Comparison of ENCODE assay signal across 24 cellular contexts in the genomic region with DNA sequence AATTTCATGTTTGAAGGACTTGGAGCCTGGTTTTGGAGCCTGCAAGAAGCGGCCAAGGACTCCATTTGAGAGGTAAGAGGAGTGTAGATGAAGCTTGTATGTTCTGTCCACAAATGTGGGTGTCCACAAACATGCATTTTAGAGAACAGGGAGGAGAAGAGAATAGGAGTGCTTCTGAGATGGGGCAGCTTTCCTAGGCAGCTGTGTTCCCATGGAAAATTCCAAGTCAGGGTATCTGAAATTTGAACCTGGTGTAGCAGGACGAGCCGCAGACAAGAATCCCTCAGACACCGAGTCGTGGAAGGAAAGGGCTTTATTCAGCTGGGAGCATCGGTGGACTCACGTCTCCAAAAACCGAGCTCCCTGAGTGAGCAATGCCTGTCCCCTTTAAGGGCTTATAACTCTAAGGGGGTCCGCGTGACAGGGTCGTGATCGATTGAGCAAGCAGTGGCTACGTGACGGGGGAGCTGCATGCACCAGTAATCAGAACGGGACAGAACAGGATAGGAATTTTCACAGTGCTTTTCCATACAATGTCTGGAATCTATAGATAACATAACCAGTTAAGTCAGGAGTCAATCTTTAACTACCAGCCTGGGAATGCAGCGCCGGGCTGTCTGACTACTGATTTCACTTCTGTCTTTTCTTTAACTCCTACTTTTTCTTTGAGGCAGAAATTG.
DNase-seq lines count a peak whose midpoint lies in the region; ATAC-seq and TF ChIP-seq lines count a peak whose summit lies in the region.
"Had no signal": no experiment of that assay in that cellular context is flagged by ENCODE, and none has a peak within 500 bp of the region (broad histone marks: within the 10 kb centered on the region; RNA-seq: fewer than 3 reads in every experiment).

No MANE protein-coding gene starts in this region.

- H2AFZ ChIP-seq in SK-N-SH (ENCODE audit: low read depth): no peak overlapping the region

- peaks cover 3% of the 10 kb centered on the region for H3K36me3 Mint-ChIP-seq in nephron (ENCODE audit: low read depth)
- H3K36me3 Mint-ChIP-seq: activated CD4-positive, alpha-beta memory T cell treated with anti-CD3 and anti-CD28 coated beads for 36 hours; activated naive CD4-positive, alpha-beta T cell treated with anti-CD3 and anti-CD28 coated beads, Interleukin-2, amount 50 U/mL, for 24 hours; natural killer cell had no signal

- H3K79me2 ChIP-seq in SK-N-SH (ENCODE audit: insufficient read depth): no peaks in the 10 kb centered on the region

- peak overlapping the region; percentile 86 to 97 (median 89) for H3K27ac Mint-ChIP-seq in nephron
- H3K27ac Mint-ChIP-seq: activated CD4-positive, alpha-beta memory T cell treated with anti-CD3 and anti-CD28 coated beads for 36 hours; activated naive CD4-positive, alpha-beta T cell treated with anti-CD3 and anti-CD28 coated beads, Interleukin-2, amount 50 U/mL, for 24 hours; activated T-helper 17 cell treated with anti-CD3 and anti-CD28 coated beads, Interleukin-2, amount 50 U/mL, for 72 hours; natural killer cell had no signal

- no peaks in the 10 kb centered on the region for H3K36me3 ChIP-seq in BE2C
- no peaks in the 10 kb centered on the region for H3K36me3 ChIP-seq in HUES48 (ENCODE audit: control insufficient read depth, insufficient read depth, low read length)
- no peaks in the 10 kb centered on the region for H3K36me3 ChIP-seq in SK-N-SH (replicated peaks in 1 of 2; ENCODE audit: control insufficient read depth in 1 of 2, insufficient read depth in 2 of 2, low read length in 1 of 2)
- H3K36me3 ChIP-seq: left ventricle myocardium inferior, tibial nerve had no signal

- H3K9me3 ChIP-seq in BE2C (no peaks in the 10 kb centered on the region), HUES48 (ENCODE audit: control insufficient read depth, insufficient read depth, low read length) (0 out of 2 replicates have a peak, but pooled peaks cover 5% of the 10 kb centered on the region), SK-N-SH (no peaks in the 10 kb centered on the region)
- H3K9me3 ChIP-seq: left ventricle myocardium inferior, tibial nerve had no signal

- TF ChIP-seq CTCF in BE2C (IDR thresholded peaks at IDR 0.05; ENCODE audit: low read depth, low read length): no peak
- TF ChIP-seq CTCF in nephron (IDR thresholded peaks at IDR 0.05; ENCODE audit: unreplicated experiment in 3 of 3): no peak
- TF ChIP-seq CTCF in SK-N-SH (IDR thresholded peaks at IDR 0.05): no peak
- TF ChIP-seq CTCF in foreskin keratinocyte (conservative IDR thresholded peaks at IDR 0.05): no peak

- no peak for TF ChIP-seq RAD21 in SK-N-SH (IDR thresholded peaks at IDR 0.05; ENCODE audit: low read length)

- H3K27me3 Mint-ChIP-seq in nephron (ENCODE audit: low read depth): peaks cover 4% of the 10 kb centered on the region

- no peaks in the 10 kb centered on the region for H3F3A ChIP-seq in SK-N-SH (replicated peaks; ENCODE audit: insufficient read depth)

- H3K4me2 ChIP-seq in SK-N-SH: no peak overlapping the region

- H3K9me3 Mint-ChIP-seq in nephron: no peaks in the 10 kb centered on the region
- H3K9me3 Mint-ChIP-seq: activated CD4-positive, alpha-beta memory T cell treated with anti-CD3 and anti-CD28 coated beads for 36 hours; activated naive CD4-positive, alpha-beta T cell treated with anti-CD3 and anti-CD28 coated beads, Interleukin-2, amount 50 U/mL, for 24 hours; activated T-helper 17 cell treated with anti-CD3 and anti-CD28 coated beads, Interleukin-2, amount 50 U/mL, for 72 hours had no signal

- 41% methylated on average over 16 of the region's 17 CpGs for WGBS in SK-N-SH (ENCODE audit: low lambda C conversion rate)

- H3K27me3 ChIP-seq in BE2C: no peaks in the 10 kb centered on the region
- H3K27me3 ChIP-seq in HUES48 (ENCODE audit: control insufficient read depth, insufficient read depth, low read length): no peaks in the 10 kb centered on the region
- no peaks in the 10 kb centered on the region for H3K27me3 ChIP-seq in SK-N-SH (ENCODE audit: insufficient read depth)
- H3K27me3 ChIP-seq in foreskin keratinocyte: no peaks in the 10 kb centered on the region
- H3K27me3 ChIP-seq: tibial nerve had no signal

- ATAC-seq in HG02885 (IDR thresholded peaks at IDR 0.05; ENCODE audit: poor library complexity, unreplicated experiment): no peak
- no peak for ATAC-seq in foreskin keratinocyte
- ATAC-seq: activated T-helper 17 cell treated with anti-CD3 and anti-CD28 coated beads, Interleukin-2, amount 50 U/mL, for 72 hours; K562; natural killer cell had no signal

- H3K4me3 ChIP-seq in BE2C (ENCODE audit: low read depth, low read length) (no peak overlapping the region), HUES48 (ENCODE audit: low read depth, low read length) (no peak overlapping the region), SK-N-SH (ENCODE audit: low read depth in 2 of 2, low read length in 1 of 2) (no peak overlapping the region)
- H3K4me3 ChIP-seq: K562, left ventricle myocardium inferior, tibial nerve had no signal

- no peaks in the 10 kb centered on the region for H4K20me1 ChIP-seq in SK-N-SH (ENCODE audit: insufficient read depth)

- peaks cover 50% of the 10 kb centered on the region for H3K4me1 Mint-ChIP-seq in nephron
- H3K4me1 Mint-ChIP-seq: activated naive CD4-positive, alpha-beta T cell treated with anti-CD3 and anti-CD28 coated beads, Interleukin-2, amount 50 U/mL, for 24 hours; activated T-helper 17 cell treated with anti-CD3 and anti-CD28 coated beads, Interleukin-2, amount 50 U/mL, for 72 hours; natural killer cell had no signal

- H3K27ac ChIP-seq in HUES48 (ENCODE audit: low read depth, low read length) (peak overlapping the region; percentile 56), SK-N-SH (ENCODE audit: low read depth in 2 of 2, low read length in 1 of 2) (no peak overlapping the region; a peak in 1 of 4 replicates), foreskin keratinocyte (no peak overlapping the region)
- H3K27ac ChIP-seq: left ventricle myocardium inferior, tibial nerve had no signal

- POLR2A ChIA-PET in SK-N-SH (lab: Yijun Ruan, JAX): no interaction called here

- CTCF ChIA-PET in SK-N-SH (lab: Yijun Ruan, JAX): interaction anchor here (0.7 to 2.5 kb wide), 2 partner anchors 19 to 23 kb away, joined by 3 to 11 read pairs; no protein-coding TSS in a partner anchor

- DNase-seq in BE2C (peak; percentile 22), islet precursor cell (peak; percentile 72), SK-N-SH (no peak), RKO (ENCODE audit: low spot score) (no peak), foreskin keratinocyte (no peak)
- DNase-seq: activated CD4-positive, alpha-beta memory T cell treated with anti-CD3 and anti-CD28 coated beads for 36 hours; activated CD4-positive, CD25-positive, alpha-beta regulatory T cell; activated CD8-positive, alpha-beta memory T cell treated with anti-CD3 and anti-CD28 coated beads, Interleukin-2, amount 50 U/mL, for 48 hours; amygdala; effector CD8-positive, alpha-beta T cell; left ventricle myocardium inferior; midbrain; natural killer cell; NCI-H1105; NCI-H1930; NCI-H526 treated with DMSO at 0.1 percent for 48 hours; stimulated activated CD4-positive, alpha-beta T cell treated with anti-CD3 and anti-CD28 coated beads, Interleukin-2, amount 100 ng/mL, for 24 hours had no signal

- H3K9ac ChIP-seq in HUES48 (ENCODE audit: low read depth, low read length): no peak overlapping the region
- no peak overlapping the region for H3K9ac ChIP-seq in SK-N-SH

- no peak for TF ChIP-seq EP300 in SK-N-SH (IDR thresholded peaks at IDR 0.05; ENCODE audit: borderline replicate concordance in 1 of 2, low read depth in 1 of 2, low read length in 1 of 2)

- no peaks in the 10 kb centered on the region for H3K9me2 ChIP-seq in SK-N-SH

- H3K4me3 Mint-ChIP-seq in nephron: peak overlapping the region in 2 of 3 experiments; percentile 21 to 49
- H3K4me3 Mint-ChIP-seq: activated CD4-positive, alpha-beta memory T cell treated with anti-CD3 and anti-CD28 coated beads for 36 hours; activated naive CD4-positive, alpha-beta T cell treated with anti-CD3 and anti-CD28 coated beads, Interleukin-2, amount 50 U/mL, for 24 hours; activated T-helper 17 cell treated with anti-CD3 and anti-CD28 coated beads, Interleukin-2, amount 50 U/mL, for 72 hours; natural killer cell had no signal

- peaks cover 44% of the 10 kb centered on the region for H3K4me1 ChIP-seq in BE2C
- peaks cover 22% of the 10 kb centered on the region for H3K4me1 ChIP-seq in HUES48 (ENCODE audit: control insufficient read depth, insufficient read depth, low read length)
- peaks cover 0 to 22% of the 10 kb centered on the region in 2 experiments; a peak in 2 of 4 replicates for H3K4me1 ChIP-seq in SK-N-SH (ENCODE audit: control insufficient read depth in 1 of 2, insufficient read depth in 2 of 2, low read depth in 1 of 2, low read length in 1 of 2)
- H3K4me1 ChIP-seq in foreskin keratinocyte: no peaks in the 10 kb centered on the region

TF ChIP-seq in SK-N-SH, 30 proteins besides CTCF, POLR2A, EP300 and RAD21:
- TF ChIP-seq RFX5 (IDR thresholded peaks at IDR 0.05; ENCODE audit: low read length) (no peak), RCOR1 (IDR thresholded peaks at IDR 0.05; ENCODE audit: low read length) (no peak), MXI1 (IDR thresholded peaks at IDR 0.05; ENCODE audit: low read depth, low read length) (no peak), CHD2 (IDR thresholded peaks at IDR 0.05; ENCODE audit: low read length, partially characterized antibody) (no peak), TAF1 (IDR thresholded peaks at IDR 0.05; ENCODE audit: borderline replicate concordance, low read depth, low read length) (no peak), NRF1 (IDR thresholded peaks at IDR 0.05; ENCODE audit: low read depth, low read length) (no peak), MEF2A (IDR thresholded peaks at IDR 0.05; ENCODE audit: borderline replicate concordance, low read depth) (no peak), SIN3A (IDR thresholded peaks at IDR 0.05; ENCODE audit: borderline replicate concordance, low read depth, low read length) (no peak)

Comparison
In these comparisons a context has a peak if more than half of its experiments do, and no peak if none do; other contexts are left out.
1. DNase-seq: peak in BE2C (single experiment) and islet precursor cell (single experiment); none in SK-N-SH (single experiment), RKO (single experiment) and foreskin keratinocyte (0 of 2).